11 cellular contexts compared by ENCODE assay signal in genomic region chr11:113147249-113147648, GRCh38.
A peak's percentile ranks its signal among the peaks of the same experiment; 100 is the strongest.
DNase-seq lines count a peak whose midpoint lies in the region; ATAC-seq lines count a peak whose summit lies in the region.
"Had no signal": no experiment of that assay in that cellular context is flagged by ENCODE, and none has a peak within 500 bp of the region (broad histone marks: within the 10 kb centered on the region; RNA-seq: fewer than 3 reads in every experiment).

No MANE protein-coding gene starts in this region.

- DNase-seq in NCI-H82 (lab: John Stamatoyannopoulos, UW) (peak; percentile 19), NCI-H82 treated with DMSO at 0.1 percent for 48 hours (lab: John Stamatoyannopoulos, UW; ENCODE audit: unreplicated experiment) (no peak), astrocyte of the hippocampus (ENCODE audit: low read depth, low spot score) (peak; percentile 18), iPS DF 4.7 (ENCODE audit: extremely low read depth, low spot score) (peak; percentile 19), superior temporal gyrus (ENCODE audit: extremely low spot score) (peak; percentile 95), GM19238 (ENCODE audit: insufficient read length, low spot score) (no peak)
- DNase-seq: NCI-H2029 treated with DMSO at 0.1 percent for 48 hours, SIG-M5 had no signal

- ATAC-seq in activated CD4-positive, CD25-positive, alpha-beta regulatory T cell treated with anti-CD3 and anti-CD28 coated beads, Interleukin-2, amount 50 U/mL, for 24 hours: no peak
- no peak for ATAC-seq in GM21528 (IDR thresholded peaks at IDR 0.05; ENCODE audit: low FRiP score, unreplicated experiment)
- ATAC-seq: HCT116 had no signal

Comparison
In these comparisons a context has a peak if more than half of its experiments do, and no peak if none do; other contexts are left out.
1. DNase-seq: peak in NCI-H82 (single experiment), astrocyte of the hippocampus (single experiment), iPS DF 4.7 (single experiment) and superior temporal gyrus (single experiment); none in NCI-H82 treated with DMSO at 0.1 percent for 48 hours (single experiment) and GM19238 (single experiment).